ENCODE assay signal across 8 cellular contexts in the genomic region with DNA sequence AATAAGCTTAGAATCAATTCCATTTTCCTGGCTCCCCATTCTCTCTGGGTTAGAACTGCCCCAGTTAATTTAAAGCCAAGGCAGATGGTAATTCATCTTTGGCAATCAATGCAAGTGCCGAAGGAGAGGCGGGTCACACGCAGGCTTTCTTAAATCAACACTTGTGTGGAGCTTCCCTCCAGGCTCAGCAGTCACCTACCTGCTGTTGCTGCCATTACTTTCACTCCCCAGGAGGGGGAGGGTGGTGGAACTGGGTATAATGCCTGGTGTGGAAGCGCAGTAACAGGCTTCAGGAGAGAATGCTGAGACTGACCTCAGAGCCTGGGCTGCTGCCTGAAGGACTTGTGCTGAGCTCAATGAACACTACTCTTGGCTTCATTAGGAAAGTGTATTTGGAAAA. TPM values are rescaled to one million over a fixed set of nuclear protein-coding genes. Genes with fewer than 3 reads are reported as not detected.
DNase-seq lines count a peak whose midpoint lies in the region; ATAC-seq and TF ChIP-seq lines count a peak whose summit lies in the region.

No MANE protein-coding gene starts in this region.

- in situ Hi-C loops in brain microvascular endothelial cell (cut with HindIII; ENCODE audit: low pct_ligation_motif_present, low sequenced_read_pairs) = no loop called here

- H3K9ac ChIP-seq in mesenchymal stem cell (ENCODE audit: low read length) (no peak overlapping the region), MM.1S (ENCODE audit: low read length) (no peak overlapping the region)

- no peaks in the 10 kb centered on the region for H3K9me2 ChIP-seq in MM.1S (replicated peaks; ENCODE audit: insufficient read depth, low read length)

- no peak overlapping the region for H4K8ac ChIP-seq in mesenchymal stem cell (ENCODE audit: low read length)

- no peak overlapping the region for H4K91ac ChIP-seq in mesenchymal stem cell (ENCODE audit: low read length)

- no peak overlapping the region for H3K18ac ChIP-seq in mesenchymal stem cell (ENCODE audit: low read depth in 1 of 2, low read length in 2 of 2)

- H3K4me2 ChIP-seq in mesenchymal stem cell (ENCODE audit: low read length, poor library complexity, severe bottlenecking) (no peak overlapping the region), MM.1S (ENCODE audit: low read depth, low read length) (no peak overlapping the region)

- DNase-seq in LNCaP clone FGC (ENCODE audit: low read depth) = no peak
- DNase-seq in brain microvascular endothelial cell = no peak
- peak; percentile 42 for DNase-seq in mesenchymal stem cell
- DNase-seq in MM.1S = no peak
- DNase-seq in HCEC 1CT = no peak
- DNase-seq in T-helper 9 cell = no peak

- no peak overlapping the region for H3K4ac ChIP-seq in mesenchymal stem cell (ENCODE audit: low read depth in 1 of 2, low read length in 2 of 2)

- no peak overlapping the region for H3K4me3 ChIP-seq in GM12875 (ENCODE audit: low read depth, low read length)
- no peak overlapping the region for H3K4me3 ChIP-seq in LNCaP clone FGC (ENCODE audit: low read depth, low read length)
- no peak overlapping the region for H3K4me3 ChIP-seq in brain microvascular endothelial cell (ENCODE audit: low read depth, low read length)
- H3K4me3 ChIP-seq in mesenchymal stem cell (ENCODE audit: insufficient read depth in 1 of 2, low read depth in 1 of 2, low read length in 2 of 2) = no peak overlapping the region
- H3K4me3 ChIP-seq in MM.1S (ENCODE audit: low read length) = no peak overlapping the region

- no peak overlapping the region for H2AFZ ChIP-seq in mesenchymal stem cell (ENCODE audit: low read depth, low read length)
- H2AFZ ChIP-seq in MM.1S (ENCODE audit: low read length) = no peak overlapping the region

- H3F3A ChIP-seq in MM.1S (ENCODE audit: insufficient read depth, low read length) = no peaks in the 10 kb centered on the region

- no peak overlapping the region for H2AK5ac ChIP-seq in mesenchymal stem cell (ENCODE audit: low read length, severe bottlenecking)

- H2BK15ac ChIP-seq in mesenchymal stem cell (ENCODE audit: low read depth, poor library complexity, severe bottlenecking) = no peak overlapping the region

- no peak for ATAC-seq in GM21737 (IDR thresholded peaks at IDR 0.05; ENCODE audit: unreplicated experiment)

- H3K79me1 ChIP-seq in mesenchymal stem cell (replicated peaks; ENCODE audit: low read length, poor library complexity, severe bottlenecking) = no peaks in the 10 kb centered on the region

- H3K23ac ChIP-seq in mesenchymal stem cell (ENCODE audit: low read length in 2 of 2) = no peak overlapping the region

- H3K14ac ChIP-seq in mesenchymal stem cell (ENCODE audit: low read length in 2 of 2) = no peak overlapping the region

- H3K9me3 ChIP-seq in mesenchymal stem cell (ENCODE audit: control insufficient read depth, low read length) = no peaks in the 10 kb centered on the region
- no peaks in the 10 kb centered on the region for H3K9me3 ChIP-seq in MM.1S (replicated peaks; ENCODE audit: insufficient read depth, low read length)

- WGBS in mesenchymal stem cell = 37% methylated on average over 4 of the region's 4 CpGs

- H3K36me3 ChIP-seq in brain microvascular endothelial cell (replicated peaks) (no peaks in the 10 kb centered on the region), mesenchymal stem cell (ENCODE audit: control insufficient read depth in 1 of 2, insufficient read depth in 2 of 2, low read depth in 1 of 2, low read length in 2 of 2) (no peaks in the 10 kb centered on the region), MM.1S (replicated peaks; ENCODE audit: insufficient read depth, low read length) (no peaks in the 10 kb centered on the region)

- no peaks in the 10 kb centered on the region for H3K79me2 ChIP-seq in MM.1S (ENCODE audit: low read length)

- no peaks in the 10 kb centered on the region for H4K20me1 ChIP-seq in MM.1S (ENCODE audit: insufficient read depth, low read length)

- H2BK5ac ChIP-seq in mesenchymal stem cell (ENCODE audit: low read depth, low read length, poor library complexity, severe bottlenecking) = no peak overlapping the region

- TF ChIP-seq CTCF in GM12875 (IDR thresholded peaks at IDR 0.05; ENCODE audit: borderline replicate concordance, insufficient read depth, low read depth, low read length) = peak; percentile 29; the same call in 1 of the 2 replicates
- TF ChIP-seq CTCF in LNCaP clone FGC (IDR thresholded peaks at IDR 0.05; ENCODE audit: control insufficient read depth, extremely low read depth, insufficient read depth) = peak; percentile 18; the same call in 1 of the 2 replicates
- peak; percentile 53 for TF ChIP-seq CTCF in brain microvascular endothelial cell (IDR thresholded peaks at IDR 0.05; ENCODE audit: low read depth, low read length, missing control alignments)
- TF ChIP-seq CTCF in MM.1S (IDR thresholded peaks at IDR 0.05; ENCODE audit: low read length) = no peak

- H3K27ac ChIP-seq in brain microvascular endothelial cell (no peak overlapping the region), mesenchymal stem cell (ENCODE audit: low read length, poor library complexity, severe bottlenecking) (no peak overlapping the region), MM.1S (ENCODE audit: low read length) (no peak overlapping the region)

- H2BK12ac ChIP-seq in mesenchymal stem cell (ENCODE audit: low read length in 2 of 2) = no peak overlapping the region

- H2BK120ac ChIP-seq in mesenchymal stem cell (ENCODE audit: low read depth, low read length) = no peak overlapping the region

- no peaks in the 10 kb centered on the region for H3K27me3 ChIP-seq in brain microvascular endothelial cell (replicated peaks)
- H3K27me3 ChIP-seq in mesenchymal stem cell (ENCODE audit: control insufficient read depth in 1 of 2, insufficient read depth in 1 of 2, low read length in 2 of 2) = no peaks in the 10 kb centered on the region
- H3K27me3 ChIP-seq in MM.1S (replicated peaks; ENCODE audit: insufficient read depth, low read length) = no peaks in the 10 kb centered on the region

- no peaks in the 10 kb centered on the region for H3K4me1 ChIP-seq in mesenchymal stem cell (ENCODE audit: control insufficient read depth, insufficient read depth, low read depth, low read length)
- no peaks in the 10 kb centered on the region for H3K4me1 ChIP-seq in MM.1S (ENCODE audit: low read length)

RNA-seq across cellular contexts. Expression of a gene that starts 19.2 kb away (rescaled TPM):
- 0.11 TPM for polyA plus RNA-seq in mesenchymal stem cell (2013, experiment 1 of 2)
- polyA plus RNA-seq in mesenchymal stem cell (2013, experiment 2 of 2) = not detected
